12 cellular contexts compared by ENCODE assay signal in genomic region chr7:73861305-73861704, GRCh38. TPM values are rescaled to one million over a fixed set of nuclear protein-coding genes. Genes with fewer than 3 reads are reported as not detected.
"Had no signal": no experiment of that assay in that cellular context is flagged by ENCODE, and none has a peak within 500 bp of the region (broad histone marks: within the 10 kb centered on the region; RNA-seq: fewer than 3 reads in every experiment).

No MANE protein-coding gene starts in this region.

- ATAC-seq: GM23338, HCT116 had no signal

- DNase-seq: GM23248, GOT3, H7, H9, HCEC 1CT, HFFc6 had no signal

- H3K9me3 ChIP-seq: HAP-1 had no signal

- H3K4me3 ChIP-seq: GM23248, GM23338, HAP-1 had no signal

- H3K36me3 ChIP-seq: HAP-1 had no signal

- H3K9ac ChIP-seq: GM23248 had no signal

- FAIRE-seq: H1, H54 had no signal

- H2AFZ ChIP-seq: GM23248, GM23338 had no signal

- H3K4me1 ChIP-seq: HAP-1 had no signal

- H3K27ac ChIP-seq: GM23248 had no signal

- H3K4me2 ChIP-seq: GM23338 had no signal

RNA-seq across cellular contexts. Expression of gene TMEM270, which starts 0.3 kb away (rescaled TPM):
- total RNA-seq: GM23248, GM23338, H1, H4, H7, H9, HFFc6 had no signal
- polyA plus RNA-seq: GM23248, GM23338 had no signal

RNA-seq across cellular contexts. Expression of gene CLDN4, which starts 30.5 kb away (rescaled TPM):
- total RNA-seq: GM23248 had no signal
